In genomic region chr4:8089862-8090261, GRCh38 we compare ENCODE assay signal across 27 cellular contexts.
DNase-seq lines count a peak whose midpoint lies in the region; ATAC-seq and TF ChIP-seq lines count a peak whose summit lies in the region.
"Had no signal": no experiment of that assay in that cellular context is flagged by ENCODE, and none has a peak within 500 bp of the region (broad histone marks: within the 10 kb centered on the region; RNA-seq: fewer than 3 reads in every experiment).

No MANE protein-coding gene starts in this region.

- peaks cover 5% of the 10 kb centered on the region for H3K36me3 Mint-ChIP-seq in activated CD8-positive, alpha-beta T cell treated with anti-CD3 and anti-CD28 coated beads, Interleukin-2, amount 10 ng/mL, durations not matched to agents 7 days and 5 days (ENCODE audit: low read depth)
- peaks cover 5% of the 10 kb centered on the region for H3K36me3 Mint-ChIP-seq in activated CD8-positive, alpha-beta T cell treated with anti-CD3 and anti-CD28 coated beads for 36 hours (ENCODE audit: low read depth)

- peaks cover 13% of the 10 kb centered on the region for H3K9me3 Mint-ChIP-seq in activated CD8-positive, alpha-beta T cell treated with anti-CD3 and anti-CD28 coated beads, Interleukin-2, amount 10 ng/mL, durations not matched to agents 7 days and 5 days (ENCODE audit: insufficient read depth)
- H3K9me3 Mint-ChIP-seq in activated CD8-positive, alpha-beta T cell treated with anti-CD3 and anti-CD28 coated beads for 36 hours, result peaks cover 13% of the 10 kb centered on the region
- H3K9me3 Mint-ChIP-seq in stimulated activated naive CD8-positive, alpha-beta T cell treated with anti-CD3 and anti-CD28 coated beads, Interleukin-15, amount 100 ng/mL, for 72 hours, result peaks cover 15 to 24% of the 10 kb centered on the region in 2 donors

- DNase-seq in activated CD8-positive, alpha-beta T cell treated with anti-CD3 and anti-CD28 coated beads, Interleukin-2, amount 10 ng/mL, durations not matched to agents 7 days and 5 days, result no peak
- DNase-seq in activated CD8-positive, alpha-beta T cell treated with anti-CD3 and anti-CD28 coated beads for 36 hours, result no peak
- no peak for DNase-seq in stimulated activated naive CD8-positive, alpha-beta T cell treated with anti-CD3 and anti-CD28 coated beads, Interleukin-15, amount 100 ng/mL, for 72 hours
- no peak for DNase-seq in stimulated activated naive CD8-positive, alpha-beta T cell treated with anti-CD3 and anti-CD28 coated beads, Interleukin-15, Interleukin-2, amounts not matched to agents 100 U/mL and 50 U/mL, for 24 hours
- DNase-seq in omental fat pad (ENCODE audit: low spot score) (no peak), GM10248 (ENCODE audit: extremely low spot score) (no peak), NCI-H146 treated with DMSO at 0.1 percent for 48 hours (lab: John Stamatoyannopoulos, UW; ENCODE audit: unreplicated experiment) (no peak), NCI-H524 (lab: John Stamatoyannopoulos, UW) (no peak)
- DNase-seq: 8988T; activated CD8-positive, alpha-beta memory T cell treated with anti-CD3 and anti-CD28 coated beads for 24 hours; activated gamma-delta T cell; activated T-cell treated with anti-CD3 and anti-CD28 coated beads, Interleukin-2, amount 50 U/mL, for 24 hours; Calu3; DMS79; foreskin fibroblast; kidney glomerular epithelial cell; NCI-H2029 treated with DMSO at 0.1 percent for 48 hours; NCI-H526 treated with DMSO at 0.1 percent for 48 hours; NK-92 treated with Interleukin-12 subunit alpha and Interleukin-12 subunit beta, amount 100 ng/mL, for 24 hours; SHP77 treated with DMSO at 0.1 percent for 48 hours; sigmoid colon; stimulated activated CD4-positive, alpha-beta T cell treated with anti-CD3 and anti-CD28 coated beads, Interleukin-12 subunit alpha, Interleukin-12 subunit beta, amount 100 ng/mL, for 4 hours; stimulated activated CD4-positive, alpha-beta T cell treated with anti-CD3 and anti-CD28 coated beads, Interleukin-2, amount 100 ng/mL, for 48 hours had no signal

- CTCF ChIA-PET in activated CD8-positive, alpha-beta T cell treated with anti-CD3 and anti-CD28 coated beads, Interleukin-2, amount 10 ng/mL, durations not matched to agents 7 days and 5 days (lab: Charles Lee), result no interaction called here
- CTCF ChIA-PET in activated CD8-positive, alpha-beta T cell treated with anti-CD3 and anti-CD28 coated beads for 36 hours (lab: Charles Lee), result no interaction called here
- CTCF ChIA-PET in GM10248 (lab: Yijun Ruan, JAX), result no interaction called here

- peak; percentile 15 for ATAC-seq in activated CD8-positive, alpha-beta T cell treated with anti-CD3 and anti-CD28 coated beads, Interleukin-2, amount 10 ng/mL, durations not matched to agents 7 days and 5 days
- ATAC-seq in activated CD8-positive, alpha-beta T cell treated with anti-CD3 and anti-CD28 coated beads for 36 hours, result no peak
- ATAC-seq in stimulated activated naive CD8-positive, alpha-beta T cell treated with anti-CD3 and anti-CD28 coated beads, Interleukin-15, amount 100 ng/mL, for 72 hours, result peak; percentile 18
- ATAC-seq in stimulated activated naive CD8-positive, alpha-beta T cell treated with anti-CD3 and anti-CD28 coated beads, Interleukin-15, Interleukin-2, amounts not matched to agents 100 U/mL and 50 U/mL, for 24 hours, result no peak
- peak; percentile 49 for ATAC-seq in omental fat pad (ENCODE audit: low FRiP score)

- H3K27ac Mint-ChIP-seq in activated CD8-positive, alpha-beta T cell treated with anti-CD3 and anti-CD28 coated beads, Interleukin-2, amount 10 ng/mL, durations not matched to agents 7 days and 5 days, result no peak overlapping the region
- H3K27ac Mint-ChIP-seq in activated CD8-positive, alpha-beta T cell treated with anti-CD3 and anti-CD28 coated beads for 36 hours, result no peak overlapping the region
- no peak overlapping the region for H3K27ac Mint-ChIP-seq in stimulated activated naive CD8-positive, alpha-beta T cell treated with anti-CD3 and anti-CD28 coated beads, Interleukin-15, amount 100 ng/mL, for 72 hours
- H3K27ac Mint-ChIP-seq: activated T-cell treated with anti-CD3 and anti-CD28 coated beads, Interleukin-2, amount 50 U/mL, for 24 hours; dendritic cell treated with granulocyte-macrophage colony-stimulating factor and Interleukin-4, amounts not matched to agents 40 ng/mL and 50 ng/mL, for 4 days; T-helper 2 cell treated with Interferon-gamma antibody and Interleukin-4, amounts not matched to agents 5 μg/mL and 100 μg/mL, for 36 hours had no signal

- intact Hi-C loops in activated CD8-positive, alpha-beta T cell treated with anti-CD3 and anti-CD28 coated beads for 36 hours (cut with micrococcal nuclease), result no loop called here

- H3K4me3 Mint-ChIP-seq in activated CD8-positive, alpha-beta T cell treated with anti-CD3 and anti-CD28 coated beads, Interleukin-2, amount 10 ng/mL, durations not matched to agents 7 days and 5 days, result no peak overlapping the region
- H3K4me3 Mint-ChIP-seq in activated CD8-positive, alpha-beta T cell treated with anti-CD3 and anti-CD28 coated beads for 36 hours, result no peak overlapping the region
- H3K4me3 Mint-ChIP-seq in stimulated activated naive CD8-positive, alpha-beta T cell treated with anti-CD3 and anti-CD28 coated beads, Interleukin-15, amount 100 ng/mL, for 72 hours, result no peak overlapping the region
- H3K4me3 Mint-ChIP-seq: activated T-cell treated with anti-CD3 and anti-CD28 coated beads, Interleukin-2, amount 50 U/mL, for 24 hours; central memory CD8-positive, alpha-beta T cell; dendritic cell treated with granulocyte-macrophage colony-stimulating factor and Interleukin-4, amounts not matched to agents 40 ng/mL and 50 ng/mL, for 4 days; neural progenitor cell; T-helper 2 cell treated with Interferon-gamma antibody and Interleukin-4, amounts not matched to agents 5 μg/mL and 100 μg/mL, for 36 hours had no signal

- H3K27me3 Mint-ChIP-seq in activated CD8-positive, alpha-beta T cell treated with anti-CD3 and anti-CD28 coated beads, Interleukin-2, amount 10 ng/mL, durations not matched to agents 7 days and 5 days (ENCODE audit: low read depth), result no peaks in the 10 kb centered on the region
- H3K27me3 Mint-ChIP-seq in activated CD8-positive, alpha-beta T cell treated with anti-CD3 and anti-CD28 coated beads for 36 hours, result no peaks in the 10 kb centered on the region
- H3K27me3 Mint-ChIP-seq in stimulated activated naive CD8-positive, alpha-beta T cell treated with anti-CD3 and anti-CD28 coated beads, Interleukin-15, amount 100 ng/mL, for 72 hours, result no peaks in the 10 kb centered on the region
- H3K27me3 Mint-ChIP-seq: activated T-cell treated with anti-CD3 and anti-CD28 coated beads, Interleukin-2, amount 50 U/mL, for 24 hours; central memory CD8-positive, alpha-beta T cell; dendritic cell treated with granulocyte-macrophage colony-stimulating factor and Interleukin-4, amounts not matched to agents 40 ng/mL and 50 ng/mL, for 4 days had no signal

- no peaks in the 10 kb centered on the region for H3K4me1 Mint-ChIP-seq in activated CD8-positive, alpha-beta T cell treated with anti-CD3 and anti-CD28 coated beads, Interleukin-2, amount 10 ng/mL, durations not matched to agents 7 days and 5 days (ENCODE audit: low read depth)
- no peaks in the 10 kb centered on the region for H3K4me1 Mint-ChIP-seq in activated CD8-positive, alpha-beta T cell treated with anti-CD3 and anti-CD28 coated beads for 36 hours (ENCODE audit: low read depth)
- peaks cover 5% of the 10 kb centered on the region for H3K4me1 Mint-ChIP-seq in stimulated activated naive CD8-positive, alpha-beta T cell treated with anti-CD3 and anti-CD28 coated beads, Interleukin-15, amount 100 ng/mL, for 72 hours
- H3K4me1 Mint-ChIP-seq: central memory CD8-positive, alpha-beta T cell had no signal

- no peak for TF ChIP-seq CTCF in activated CD8-positive, alpha-beta T cell treated with anti-CD3 and anti-CD28 coated beads for 36 hours (IDR thresholded peaks at IDR 0.05)
- no peak for TF ChIP-seq CTCF in omental fat pad (IDR thresholded peaks at IDR 0.05)
- TF ChIP-seq CTCF in GM10248 (IDR thresholded peaks at IDR 0.05; ENCODE audit: control extremely low read depth, extremely low read depth, low read depth, missing control alignments), result no peak

- POLR2A ChIA-PET in activated CD8-positive, alpha-beta T cell treated with anti-CD3 and anti-CD28 coated beads, Interleukin-2, amount 10 ng/mL, durations not matched to agents 7 days and 5 days (lab: Charles Lee), result interaction anchor here (0.6 to 0.7 kb wide), 2 partner anchors 108 to 1773 kb away, joined by 3 to 4 read pairs; no protein-coding TSS in a partner anchor
- POLR2A ChIA-PET in activated CD8-positive, alpha-beta T cell treated with anti-CD3 and anti-CD28 coated beads for 36 hours (lab: Charles Lee), result interaction anchor here (0.9 kb wide), 1 partner anchor 44 kb away, joined by 4 read pairs; no protein-coding TSS in a partner anchor
- POLR2A ChIA-PET in GM10248 (lab: Yijun Ruan, JAX), result no interaction called here

Comparison
In these comparisons a context has a peak if more than half of its experiments do, and no peak if none do; other contexts are left out.
1. ATAC-seq: peak in activated CD8-positive, alpha-beta T cell treated with anti-CD3 and anti-CD28 coated beads, Interleukin-2, amount 10 ng/mL, durations not matched to agents 7 days and 5 days (single experiment), stimulated activated naive CD8-positive, alpha-beta T cell treated with anti-CD3 and anti-CD28 coated beads, Interleukin-15, amount 100 ng/mL, for 72 hours (single experiment) and omental fat pad (single experiment); none in activated CD8-positive, alpha-beta T cell treated with anti-CD3 and anti-CD28 coated beads for 36 hours (single experiment) and stimulated activated naive CD8-positive, alpha-beta T cell treated with anti-CD3 and anti-CD28 coated beads, Interleukin-15, Interleukin-2, amounts not matched to agents 100 U/mL and 50 U/mL, for 24 hours (single experiment).